In the genomic region with DNA sequence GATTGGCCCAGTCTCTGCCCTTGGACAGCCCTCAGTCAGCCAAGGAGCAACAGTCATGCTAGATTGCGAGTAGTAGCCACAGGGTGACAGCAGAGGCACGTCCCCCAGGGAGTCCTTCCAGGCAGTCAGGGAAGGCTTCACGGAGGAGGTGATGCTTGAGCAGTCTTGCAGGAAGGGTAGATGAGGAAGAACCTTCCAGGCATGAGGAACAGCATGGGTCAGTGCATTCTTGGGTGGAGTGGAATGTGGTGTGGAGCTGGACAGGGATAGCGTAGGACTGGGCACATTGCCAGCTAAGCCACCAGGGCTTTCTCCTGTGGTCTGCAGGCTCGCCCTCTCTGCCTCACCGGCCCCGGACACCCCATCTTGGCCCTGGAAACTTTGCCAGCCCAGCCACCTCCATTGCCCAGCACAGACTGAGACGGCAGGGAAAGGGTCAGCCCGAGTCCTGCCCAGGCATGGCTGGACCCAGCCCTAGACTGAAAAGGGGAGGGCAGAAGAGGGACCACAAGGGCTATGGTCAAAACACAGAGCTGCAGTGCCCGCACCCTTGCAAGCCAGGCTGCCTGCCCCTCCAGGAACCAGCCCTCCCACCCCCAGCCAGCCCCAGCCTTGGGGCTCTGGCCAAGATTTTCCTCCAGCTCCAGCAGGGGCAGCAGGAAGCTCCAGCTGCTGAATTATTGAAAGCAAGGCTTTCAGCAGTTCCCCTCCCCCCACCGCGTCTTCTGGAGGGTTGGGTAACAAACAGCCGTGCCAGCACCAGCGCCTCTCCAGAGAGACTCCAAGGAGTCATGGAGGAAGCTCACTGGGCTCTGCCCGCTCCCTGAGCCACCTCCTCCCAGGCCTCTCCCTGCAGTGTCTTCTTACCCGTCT, we compare ENCODE assay signal across 10 cellular contexts. TPM values are rescaled to one million over a fixed set of nuclear protein-coding genes. Genes with fewer than 3 reads are reported as not detected.
A peak's percentile ranks its signal among the peaks of the same experiment; 100 is the strongest.
DNase-seq lines count a peak whose midpoint lies in the region; ATAC-seq and TF ChIP-seq lines count a peak whose summit lies in the region.
"Had no signal": no experiment of that assay in that cellular context is flagged by ENCODE, and none has a peak within 500 bp of the region (broad histone marks: within the 10 kb centered on the region; RNA-seq: fewer than 3 reads in every experiment).

No MANE protein-coding gene starts in this region.

- H3K4me3 ChIP-seq in astrocyte of the spinal cord (ENCODE audit: low read depth, low read length): no peak overlapping the region
- H3K4me3 ChIP-seq: lower lobe of right lung had no signal

- TF ChIP-seq CTCF in astrocyte of the spinal cord (IDR thresholded peaks at IDR 0.05; ENCODE audit: low read depth, low read length): peak; percentile 12

- ATAC-seq in HG02642 (IDR thresholded peaks at IDR 0.05; ENCODE audit: poor library complexity, unreplicated experiment) (no peak), HG02885 (IDR thresholded peaks at IDR 0.05; ENCODE audit: poor library complexity, unreplicated experiment) (no peak)

- in situ Hi-C loops in astrocyte of the spinal cord (cut with HindIII; ENCODE audit: low sequenced_read_pairs): no loop called here

- peak; percentile 36 for DNase-seq in AG20443 (ENCODE audit: low spot score)
- peak; percentile 56 for DNase-seq in HT-29 (ENCODE audit: low spot score)
- peak; percentile 19 for DNase-seq in astrocyte of the spinal cord (ENCODE audit: low read depth, low spot score)
- peak; percentile 91 for DNase-seq in kidney glomerular epithelial cell (lab: John Stamatoyannopoulos, UW)
- no peak for DNase-seq in stimulated activated CD4-positive, alpha-beta T cell treated with anti-CD3 and anti-CD28 coated beads, Interleukin-4, amount 100 ng/mL, for 4 hours
- no peak for DNase-seq in NCI-H187 treated with DMSO at 0.1 percent for 48 hours (lab: John Stamatoyannopoulos, UW)
- DNase-seq: activated naive CD4-positive, alpha-beta T cell treated with Interleukin-2 at 50 U/mL for 16 hours; lower lobe of right lung had no signal

RNA-seq across cellular contexts. Expression of gene SRRM3, which starts 18.7 kb away (rescaled TPM):
- 0.05 TPM in 1 of 2 replicates, not detected in the other for total RNA-seq in HT-29 (2014; rRNA removed; shearing (Covaris generic))

Comparison
In these comparisons a context has a peak if more than half of its experiments do, and no peak if none do; other contexts are left out.
1. DNase-seq: peak in AG20443 (single experiment), HT-29 (single experiment), astrocyte of the spinal cord (single experiment) and kidney glomerular epithelial cell (single experiment); none in stimulated activated CD4-positive, alpha-beta T cell treated with anti-CD3 and anti-CD28 coated beads, Interleukin-4, amount 100 ng/mL, for 4 hours (0 of 2) and NCI-H187 treated with DMSO at 0.1 percent for 48 hours (single experiment).